ENCODE assay signal across 8 cellular contexts in the genomic region with DNA sequence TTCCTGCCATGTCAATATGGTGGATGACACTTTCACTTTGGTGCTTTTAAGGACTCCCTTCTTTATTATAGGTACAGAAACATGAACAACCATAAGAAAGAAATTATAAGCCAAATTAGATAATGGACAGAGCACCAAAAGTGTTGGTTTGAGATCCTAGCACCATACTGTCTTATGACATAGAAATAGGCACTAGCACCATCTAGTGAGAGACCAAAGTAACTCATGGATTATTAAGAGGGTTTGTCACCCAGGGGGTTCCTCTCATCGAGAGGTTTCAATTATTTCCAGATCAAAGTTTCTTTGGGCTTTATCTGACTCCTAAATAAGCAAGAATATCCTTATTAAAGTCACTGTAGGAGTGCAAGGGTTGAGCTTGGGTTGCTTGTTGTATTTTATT.
DNase-seq lines count a peak whose midpoint lies in the region; ATAC-seq, FAIRE-seq and TF ChIP-seq lines count a peak whose summit lies in the region.

No MANE protein-coding gene starts in this region.

- WGBS in tibial nerve, 2 donors, result 25 to 43% methylated on average over 1 of the region's 1 CpG
- WGBS in aorta, 2 donors, result 46 to 55% methylated on average over 1 of the region's 1 CpG

- H3K27ac ChIP-seq in tibial nerve, result no peak overlapping the region
- no peak overlapping the region for H3K27ac ChIP-seq in aorta (ENCODE audit: low read depth in 1 of 2, low read length in 2 of 2)

- TF ChIP-seq POLR2A in tibial nerve (IDR thresholded peaks at IDR 0.05), result no peak

- H3K4me1 Mint-ChIP-seq in activated T-cell treated with anti-CD3 and anti-CD28 coated beads, Interleukin-2, amount 50 U/mL, for 72 hours (ENCODE audit: low read depth), result no peaks in the 10 kb centered on the region
- H3K4me1 Mint-ChIP-seq in stimulated activated effector memory CD8-positive, alpha-beta T cell treated with anti-CD3 and anti-CD28 coated beads, Interleukin-12 subunit alpha, Interleukin-12 subunit beta, amount 100 ng/mL, for 72 hours, result no peaks in the 10 kb centered on the region

- DNase-seq in NCI-H526 (lab: John Stamatoyannopoulos, UW) (peak; percentile 12 to 51), epithelial cell of esophagus (ENCODE audit: low read depth) (peak; percentile 37), tibial nerve (ENCODE audit: low spot score in 2 of 2) (no peak), aorta (no peak)
- no peak for DNase-seq in activated T-cell treated with anti-CD3 and anti-CD28 coated beads, Interleukin-2, amount 50 U/mL, for 72 hours
- no peak for DNase-seq in stimulated activated effector memory CD8-positive, alpha-beta T cell treated with anti-CD3 and anti-CD28 coated beads, Interleukin-12 subunit alpha, Interleukin-12 subunit beta, amount 100 ng/mL, for 72 hours (ENCODE audit: low spot score in 2 of 2)

- intact Hi-C loops in aorta (cut with DNase I), result no loop called here

- H3K36me3 ChIP-seq in tibial nerve (no peaks in the 10 kb centered on the region), aorta (ENCODE audit: control insufficient read depth in 1 of 2, insufficient read depth in 2 of 2, low read length in 1 of 2) (no peaks in the 10 kb centered on the region)

- ATAC-seq in GM18870 (IDR thresholded peaks at IDR 0.05; ENCODE audit: unreplicated experiment) (peak; percentile 60), aorta (ENCODE audit: low FRiP score) (no peak)
- no peak for ATAC-seq in activated T-cell treated with anti-CD3 and anti-CD28 coated beads, Interleukin-2, amount 50 U/mL, for 72 hours (replicated peaks in 1 of 2)
- no peak for ATAC-seq in stimulated activated effector memory CD8-positive, alpha-beta T cell treated with anti-CD3 and anti-CD28 coated beads, Interleukin-12 subunit alpha, Interleukin-12 subunit beta, amount 100 ng/mL, for 72 hours

- no peaks in the 10 kb centered on the region for H3K36me3 Mint-ChIP-seq in activated T-cell treated with anti-CD3 and anti-CD28 coated beads, Interleukin-2, amount 50 U/mL, for 72 hours (ENCODE audit: insufficient read depth in 2 of 2)
- H3K36me3 Mint-ChIP-seq in stimulated activated effector memory CD8-positive, alpha-beta T cell treated with anti-CD3 and anti-CD28 coated beads, Interleukin-12 subunit alpha, Interleukin-12 subunit beta, amount 100 ng/mL, for 72 hours, result no peaks in the 10 kb centered on the region

- TF ChIP-seq EP300 in tibial nerve (IDR thresholded peaks at IDR 0.05), result no peak

- no peak overlapping the region for H3K4me3 Mint-ChIP-seq in activated T-cell treated with anti-CD3 and anti-CD28 coated beads, Interleukin-2, amount 50 U/mL, for 72 hours
- no peak overlapping the region for H3K4me3 Mint-ChIP-seq in stimulated activated effector memory CD8-positive, alpha-beta T cell treated with anti-CD3 and anti-CD28 coated beads, Interleukin-12 subunit alpha, Interleukin-12 subunit beta, amount 100 ng/mL, for 72 hours

- no peaks in the 10 kb centered on the region for H3K4me1 ChIP-seq in tibial nerve
- H3K4me1 ChIP-seq in aorta (ENCODE audit: control insufficient read depth in 1 of 2, insufficient read depth in 2 of 2, low read length in 2 of 2), result no peaks in the 10 kb centered on the region

- H3K4me3 ChIP-seq in epithelial cell of esophagus (ENCODE audit: low read length) (no peak overlapping the region), tibial nerve (no peak overlapping the region), aorta (ENCODE audit: low read length in 2 of 2) (no peak overlapping the region)

- H3K27me3 ChIP-seq in tibial nerve (no peaks in the 10 kb centered on the region), aorta (ENCODE audit: control insufficient read depth in 1 of 2, insufficient read depth in 2 of 2, low read length in 1 of 2) (peaks cover 0 to 2% of the 10 kb centered on the region in 2 donors)

- H3K27me3 Mint-ChIP-seq in activated T-cell treated with anti-CD3 and anti-CD28 coated beads, Interleukin-2, amount 50 U/mL, for 72 hours (ENCODE audit: low read depth), result no peaks in the 10 kb centered on the region

- TF ChIP-seq CTCF in epithelial cell of esophagus (IDR thresholded peaks at IDR 0.05; ENCODE audit: insufficient read depth, low read depth, low read length, missing control alignments) (peak; percentile 42), tibial nerve (IDR thresholded peaks at IDR 0.05) (no peak)

- H3K9me3 ChIP-seq in tibial nerve (no peaks in the 10 kb centered on the region), aorta (ENCODE audit: control insufficient read depth, low read length) (peaks cover 2% of the 10 kb centered on the region)

- peak; percentile 11 for FAIRE-seq in A204.1 (lab: Jason Lieb, UNC)

- no peak overlapping the region for H3K27ac Mint-ChIP-seq in activated T-cell treated with anti-CD3 and anti-CD28 coated beads, Interleukin-2, amount 50 U/mL, for 72 hours
- no peak overlapping the region for H3K27ac Mint-ChIP-seq in stimulated activated effector memory CD8-positive, alpha-beta T cell treated with anti-CD3 and anti-CD28 coated beads, Interleukin-12 subunit alpha, Interleukin-12 subunit beta, amount 100 ng/mL, for 72 hours

- H3K9me3 Mint-ChIP-seq in activated T-cell treated with anti-CD3 and anti-CD28 coated beads, Interleukin-2, amount 50 U/mL, for 72 hours, result peaks cover 0 to 2% of the 10 kb centered on the region in 2 donors
- H3K9me3 Mint-ChIP-seq in stimulated activated effector memory CD8-positive, alpha-beta T cell treated with anti-CD3 and anti-CD28 coated beads, Interleukin-12 subunit alpha, Interleukin-12 subunit beta, amount 100 ng/mL, for 72 hours, result peaks cover 3% of the 10 kb centered on the region

Comparison
In these comparisons a context has a peak if more than half of its experiments do, and no peak if none do; other contexts are left out.
1. DNase-seq: peak in NCI-H526 (2 of 2) and epithelial cell of esophagus (single experiment); none in tibial nerve (0 of 2), aorta (0 of 2), activated T-cell treated with anti-CD3 and anti-CD28 coated beads, Interleukin-2, amount 50 U/mL, for 72 hours (0 of 2) and stimulated activated effector memory CD8-positive, alpha-beta T cell treated with anti-CD3 and anti-CD28 coated beads, Interleukin-12 subunit alpha, Interleukin-12 subunit beta, amount 100 ng/mL, for 72 hours (0 of 2).